In genomic region chr9:94911986-94912635, GRCh38 we compare ENCODE assay signal across 18 cellular contexts.
DNase-seq lines count a peak whose midpoint lies in the region; TF ChIP-seq lines count a peak whose summit lies in the region.
"Had no signal": no experiment of that assay in that cellular context is flagged by ENCODE, and none has a peak within 500 bp of the region (broad histone marks: within the 10 kb centered on the region; RNA-seq: fewer than 3 reads in every experiment).

No MANE protein-coding gene starts in this region.

- no peaks in the 10 kb centered on the region for H3K36me3 ChIP-seq in HUES64 (ENCODE audit: insufficient read depth, low read length)
- H3K36me3 ChIP-seq in neuronal stem cell (replicated peaks in 1 of 2; ENCODE audit: control insufficient read depth in 2 of 2, insufficient read depth in 2 of 2, low read length in 2 of 2), result no peaks in the 10 kb centered on the region
- H3K36me3 ChIP-seq: BE2C, left ventricle myocardium inferior, WERI-Rb-1 had no signal

- H4K91ac ChIP-seq in neuronal stem cell (ENCODE audit: low read depth, low read length, poor library complexity), result no peak overlapping the region

- H3K27me3 ChIP-seq in HUES64 (ENCODE audit: insufficient read depth, low read length) (no peaks in the 10 kb centered on the region), dorsolateral prefrontal cortex (no peaks in the 10 kb centered on the region), neuronal stem cell (ENCODE audit: control insufficient read depth in 3 of 3, insufficient read depth in 3 of 3, low read depth in 1 of 3, low read length in 3 of 3) (no peaks in the 10 kb centered on the region)
- H3K27me3 ChIP-seq: BE2C, body of pancreas had no signal

- WGBS in HUES64, result 92% methylated on average over 11 of the region's 11 CpGs
- WGBS in neuronal stem cell (ENCODE audit: extremely low coverage in 2 of 2, insufficient read length in 2 of 2, insufficient replicate concordance in 1 of 2), 2 donors, result no CpG with 5 or more reads among the region's 11 CpGs

- H2AFZ ChIP-seq in neuronal stem cell (ENCODE audit: low read length), result no peak overlapping the region

- H4K8ac ChIP-seq in neuronal stem cell (ENCODE audit: low read depth, low read length), result no peak overlapping the region

- no peak overlapping the region for H2BK12ac ChIP-seq in neuronal stem cell (ENCODE audit: low read length)

- DNase-seq in ACHN (peak; percentile 42), dorsolateral prefrontal cortex (peak in 1 of 10 donors; percentile 8), neuronal stem cell (ENCODE audit: low spot score) (no peak), amygdala (lab: John Stamatoyannopoulos, UW) (no peak), putamen (ENCODE audit: low spot score) (no peak), NCI-H2227 (lab: John Stamatoyannopoulos, UW; ENCODE audit: unreplicated experiment) (no peak), NCI-H1694 (lab: John Stamatoyannopoulos, UW) (no peak)
- DNase-seq: activated CD8-positive, alpha-beta T cell treated with anti-CD3 and anti-CD28 coated beads, Interleukin-2, amount 10 ng/mL, durations not matched to agents 7 days and 5 days; BE2C; left ventricle myocardium inferior; NCI-H1417 treated with DMSO at 0.1 percent for 48 hours; NCI-H510A; right cardiac atrium; stimulated activated CD4-positive, alpha-beta T cell treated with anti-CD3 and anti-CD28 coated beads, Interleukin-4, amount 100 ng/mL, for 4 hours; WERI-Rb-1 had no signal

- H3K4me1 ChIP-seq in HUES64 (ENCODE audit: insufficient read depth, low read length) (peaks cover 62% of the 10 kb centered on the region), neuronal stem cell (ENCODE audit: control insufficient read depth in 2 of 2, insufficient read depth in 1 of 2, low read depth in 1 of 2, low read length in 2 of 2) (peaks cover 27 to 31% of the 10 kb centered on the region in 2 donors)

- no peak overlapping the region for H3K23ac ChIP-seq in neuronal stem cell (ENCODE audit: low read depth, low read length, poor library complexity)

- intact Hi-C loops in dorsolateral prefrontal cortex (cut with DNase I), result loop anchor here in 1 of 2 donors (5.0 kb wide), 4 partner anchors 35 to 130 kb away; no protein-coding TSS in a partner anchor

- no peak overlapping the region for H3K18ac ChIP-seq in neuronal stem cell (ENCODE audit: low read length)

- H3K4me3 ChIP-seq in HUES64 (ENCODE audit: low read length) (no peak overlapping the region), dorsolateral prefrontal cortex (no peak overlapping the region), neuronal stem cell (ENCODE audit: low read length in 2 of 2) (no peak overlapping the region)
- H3K4me3 ChIP-seq: body of pancreas, left ventricle myocardium inferior had no signal

- H2BK15ac ChIP-seq in neuronal stem cell (ENCODE audit: low read length), result no peak overlapping the region

- no peak overlapping the region for H3K4me2 ChIP-seq in neuronal stem cell (ENCODE audit: insufficient read depth, low read length, poor library complexity, severe bottlenecking)
- H3K4me2 ChIP-seq: KMS-11 had no signal

- H3K9ac ChIP-seq in HUES64 (ENCODE audit: low read depth, low read length), result no peak overlapping the region
- H3K9ac ChIP-seq in neuronal stem cell (ENCODE audit: low read depth, low read length, poor library complexity), result no peak overlapping the region
- H3K9ac ChIP-seq: KMS-11 had no signal

- H2AK5ac ChIP-seq in neuronal stem cell (ENCODE audit: low read depth, low read length), result no peak overlapping the region

- H2BK5ac ChIP-seq in neuronal stem cell (ENCODE audit: low read length), result no peak overlapping the region

- peak overlapping the region; percentile 6; the same call in 1 of the 2 replicates for H3K27ac ChIP-seq in HUES64 (ENCODE audit: low read depth, low read length)
- peak overlapping the region; percentile 8 to 100 (median 94) for H3K27ac ChIP-seq in dorsolateral prefrontal cortex
- peak overlapping the region; percentile 32 for H3K27ac ChIP-seq in neuronal stem cell (replicated peaks; ENCODE audit: low read length)
- H3K27ac ChIP-seq: KMS-11, left ventricle myocardium inferior, WERI-Rb-1 had no signal

- in situ Hi-C loops in ACHN (cut with HindIII; ENCODE audit: low pct_ligation_motif_present, low pct_unique_long_range_greater_than_20kb, low sequenced_read_pairs), result no loop called here

- no peak overlapping the region for H3K14ac ChIP-seq in neuronal stem cell (ENCODE audit: low read length)

- no peaks in the 10 kb centered on the region for H3K79me1 ChIP-seq in neuronal stem cell (ENCODE audit: low read depth, low read length)

- no peak overlapping the region for H3K4ac ChIP-seq in neuronal stem cell (ENCODE audit: low read length)

- no peaks in the 10 kb centered on the region for H3K9me3 ChIP-seq in HUES64 (ENCODE audit: insufficient read depth, low read depth, low read length)
- peaks cover 0 to 2% of the 10 kb centered on the region in 2 donors for H3K9me3 ChIP-seq in neuronal stem cell (replicated peaks in 1 of 2; ENCODE audit: control insufficient read depth in 2 of 2, insufficient read depth in 1 of 2, low read depth in 1 of 2, low read length in 2 of 2)
- H3K9me3 ChIP-seq: BE2C, body of pancreas, left ventricle myocardium inferior had no signal

- TF ChIP-seq CTCF in dorsolateral prefrontal cortex (IDR thresholded peaks at IDR 0.05 in 54 of 56, conservative IDR thresholded peaks at IDR 0.05 in 2 of 56; ENCODE audit: low read depth in 1 of 56, partially characterized antibody in 56 of 56), result no peak

- no peak overlapping the region for H2BK120ac ChIP-seq in neuronal stem cell (ENCODE audit: low read depth, low read length)

Comparison
In these comparisons a context has a peak if more than half of its experiments do, and no peak if none do; other contexts are left out.
1. H3K27ac ChIP-seq: peak in every context shown above with its lines; median percentile 94 in dorsolateral prefrontal cortex; 32 in neuronal stem cell; 6 in HUES64.